17 cellular contexts compared by ENCODE assay signal in genomic region chr1:160836561-160836960, GRCh38. TPM values are rescaled to one million over a fixed set of nuclear protein-coding genes. Genes with fewer than 3 reads are reported as not detected.
A peak's percentile ranks its signal among the peaks of the same experiment; 100 is the strongest.
DNase-seq lines count a peak whose midpoint lies in the region; ATAC-seq, FAIRE-seq and TF ChIP-seq lines count a peak whose summit lies in the region.
"Had no signal": no experiment of that assay in that cellular context is flagged by ENCODE, and none has a peak within 500 bp of the region (broad histone marks: within the 10 kb centered on the region; RNA-seq: fewer than 3 reads in every experiment).

No MANE protein-coding gene starts in this region.

- no peak for ATAC-seq in activated naive CD8-positive, alpha-beta T cell treated with anti-CD3 and anti-CD28 coated beads, Interleukin-2, amount 10 ng/mL, durations not matched to agents 7 days and 5 days (ENCODE audit: low read depth)
- no peak for ATAC-seq in HG03039 (IDR thresholded peaks at IDR 0.05; ENCODE audit: unreplicated experiment)
- ATAC-seq: SK-N-SH treated with all-trans-retinoic acid at 6 μM for 48 hours had no signal

- TF ChIP-seq CTCF in NB4 (IDR thresholded peaks at IDR 0.05; ENCODE audit: low read depth, low read length), result no peak
- no peak for TF ChIP-seq CTCF in neural progenitor cell (IDR thresholded peaks at IDR 0.05)

- no peak overlapping the region for H3K27ac ChIP-seq in neural progenitor cell
- H3K27ac ChIP-seq: uterus had no signal

- H4K20me1 ChIP-seq in neural progenitor cell (ENCODE audit: low read depth), result no peaks in the 10 kb centered on the region

- no peaks in the 10 kb centered on the region for H3K79me2 ChIP-seq in neural progenitor cell (ENCODE audit: low read depth)

- no peaks in the 10 kb centered on the region for H3K27me3 Mint-ChIP-seq in activated naive CD8-positive, alpha-beta T cell treated with anti-CD3 and anti-CD28 coated beads, Interleukin-2, amount 10 ng/mL, durations not matched to agents 7 days and 5 days
- H3K27me3 Mint-ChIP-seq in neural progenitor cell (ENCODE audit: insufficient read depth, low read depth), result peaks cover 2% of the 10 kb centered on the region
- H3K27me3 Mint-ChIP-seq: dendritic cell treated with granulocyte-macrophage colony-stimulating factor and Interleukin-4, amounts not matched to agents 40 ng/mL and 50 ng/mL, for 4 days had no signal

- peaks cover 57% of the 10 kb centered on the region for H3K4me1 Mint-ChIP-seq in activated naive CD8-positive, alpha-beta T cell treated with anti-CD3 and anti-CD28 coated beads, Interleukin-2, amount 10 ng/mL, durations not matched to agents 7 days and 5 days
- H3K4me1 Mint-ChIP-seq in neural progenitor cell, result peaks cover 18% of the 10 kb centered on the region

- H3K27me3 ChIP-seq in neural progenitor cell, result no peaks in the 10 kb centered on the region
- H3K27me3 ChIP-seq: uterus had no signal

- no peak overlapping the region for H3K9ac ChIP-seq in neural progenitor cell

- no peak overlapping the region for H3K4me2 ChIP-seq in neural progenitor cell

- H3K27ac Mint-ChIP-seq in activated naive CD8-positive, alpha-beta T cell treated with anti-CD3 and anti-CD28 coated beads, Interleukin-2, amount 10 ng/mL, durations not matched to agents 7 days and 5 days, result peak overlapping the region; percentile 81
- H3K27ac Mint-ChIP-seq in neural progenitor cell, result peak overlapping the region; percentile 5
- H3K27ac Mint-ChIP-seq: dendritic cell treated with granulocyte-macrophage colony-stimulating factor and Interleukin-4, amounts not matched to agents 40 ng/mL and 50 ng/mL, for 4 days had no signal

- no peaks in the 10 kb centered on the region for H3K9me3 Mint-ChIP-seq in activated naive CD8-positive, alpha-beta T cell treated with anti-CD3 and anti-CD28 coated beads, Interleukin-2, amount 10 ng/mL, durations not matched to agents 7 days and 5 days
- no peaks in the 10 kb centered on the region for H3K9me3 Mint-ChIP-seq in neural progenitor cell
- H3K9me3 Mint-ChIP-seq: dendritic cell treated with granulocyte-macrophage colony-stimulating factor and Interleukin-4, amounts not matched to agents 40 ng/mL and 50 ng/mL, for 4 days had no signal

- H3K36me3 Mint-ChIP-seq in activated naive CD8-positive, alpha-beta T cell treated with anti-CD3 and anti-CD28 coated beads, Interleukin-2, amount 10 ng/mL, durations not matched to agents 7 days and 5 days, result peaks cover 5% of the 10 kb centered on the region
- no peaks in the 10 kb centered on the region for H3K36me3 Mint-ChIP-seq in neural progenitor cell

- peak; percentile 66 for DNase-seq in activated CD8-positive, alpha-beta memory T cell treated with anti-CD3 and anti-CD28 coated beads for 24 hours
- DNase-seq in activated CD8-positive, alpha-beta memory T cell treated with anti-CD3 and anti-CD28 coated beads, Interleukin-2, amount 50 U/mL, for 4 hours, result no peak
- peak; percentile 32 for DNase-seq in NB4 (ENCODE audit: low read depth)
- no peak for DNase-seq in activated naive CD8-positive, alpha-beta T cell treated with anti-CD3 and anti-CD28 coated beads, Interleukin-2, amount 10 ng/mL, durations not matched to agents 7 days and 5 days
- DNase-seq in neural progenitor cell (ENCODE audit: low spot score), result no peak
- DNase-seq in GM12892 (ENCODE audit: insufficient read length), result no peak
- no peak for DNase-seq in D341Med (ENCODE audit: low spot score)
- DNase-seq: activated CD4-positive, alpha-beta T cell treated with anti-CD3 and anti-CD28 coated beads, Interleukin-2, amount 50 U/mL, for 1 hour; amygdala; DMS79 treated with DMSO at 0.1 percent for 48 hours; mammary epithelial cell; NCI-H2171; stimulated activated CD8-positive, alpha-beta memory T cell treated with anti-CD3 and anti-CD28 coated beads, Interleukin-4, amount 100 ng/mL, for 48 hours; uterus had no signal

- H3K4me1 ChIP-seq in neural progenitor cell, result peaks cover 19% of the 10 kb centered on the region
- H3K4me1 ChIP-seq: uterus had no signal

- no peak for FAIRE-seq in GM12892 (lab: Jason Lieb, UNC)

- peak overlapping the region; percentile 57 for H3K4me3 Mint-ChIP-seq in activated naive CD8-positive, alpha-beta T cell treated with anti-CD3 and anti-CD28 coated beads, Interleukin-2, amount 10 ng/mL, durations not matched to agents 7 days and 5 days
- no peak overlapping the region for H3K4me3 Mint-ChIP-seq in neural progenitor cell
- H3K4me3 Mint-ChIP-seq: dendritic cell treated with granulocyte-macrophage colony-stimulating factor and Interleukin-4, amounts not matched to agents 40 ng/mL and 50 ng/mL, for 4 days had no signal

- POLR2A ChIA-PET in activated naive CD8-positive, alpha-beta T cell treated with anti-CD3 and anti-CD28 coated beads, Interleukin-2, amount 10 ng/mL, durations not matched to agents 7 days and 5 days (lab: Charles Lee), result interaction anchor here (1.0 to 4.1 kb wide), 11 partner anchors 13 to 154 kb away, joined by 3 to 25 read pairs (median 5); partner anchors contain the start of genes CD244, ITLN2 and LY9

- H3K36me3 ChIP-seq in neural progenitor cell, result no peaks in the 10 kb centered on the region
- H3K36me3 ChIP-seq: uterus had no signal

- H3K4me3 ChIP-seq in NB4 (ENCODE audit: low read depth, low read length) (no peak overlapping the region), neural progenitor cell (no peak overlapping the region)
- H3K4me3 ChIP-seq: uterus had no signal

- TF ChIP-seq POLR2A in NB4 (IDR thresholded peaks at IDR 0.05; ENCODE audit: extremely low read depth, insufficient read length), result no peak
- TF ChIP-seq POLR2A in GM12892 (IDR thresholded peaks at IDR 0.05; ENCODE audit: low read depth, low read length), result no peak

- H3K9me3 ChIP-seq in neural progenitor cell (ENCODE audit: low read depth), result no peaks in the 10 kb centered on the region
- H3K9me3 ChIP-seq: uterus had no signal

- no peak overlapping the region for H2AFZ ChIP-seq in neural progenitor cell (replicated peaks)

- peaks cover 4% of the 10 kb centered on the region for H3F3A ChIP-seq in neural progenitor cell (ENCODE audit: low read depth)

RNA-seq across cellular contexts. Expression of gene CD244, which starts 26.1 kb away (rescaled TPM):
- 1 to 10 TPM; 6.0 to 7.8 TPM for total RNA-seq in activated naive CD8-positive, alpha-beta T cell treated with anti-CD3 and anti-CD28 coated beads, Interleukin-2, amount 10 ng/mL, durations not matched to agents 7 days and 5 days
- not detected in 2 replicates for total RNA-seq in neural progenitor cell (ENCODE audit: low replicate concordance)
- polyA plus RNA-seq in GM12892 (2012; ENCODE audit: missing spikeins), result 1.3 TPM
- total RNA-seq: mammary epithelial cell had no signal
- polyA plus RNA-seq: mammary epithelial cell had no signal

RNA-seq across cellular contexts. Expression of gene LY9, which starts 40.6 kb away (rescaled TPM):
- 10 to 100 TPM; 70.9 to 73.6 TPM for total RNA-seq in activated naive CD8-positive, alpha-beta T cell treated with anti-CD3 and anti-CD28 coated beads, Interleukin-2, amount 10 ng/mL, durations not matched to agents 7 days and 5 days
- total RNA-seq in neural progenitor cell (ENCODE audit: low replicate concordance), result not detected in 2 replicates
- polyA plus RNA-seq in GM12892 (2012; ENCODE audit: missing spikeins), result 7.6 TPM
- total RNA-seq: mammary epithelial cell had no signal
- polyA plus RNA-seq: mammary epithelial cell had no signal

RNA-seq across cellular contexts. Expression of gene ITLN1, which starts 48.4 kb away (rescaled TPM):
- not detected for total RNA-seq in activated naive CD8-positive, alpha-beta T cell treated with anti-CD3 and anti-CD28 coated beads, Interleukin-2, amount 10 ng/mL, durations not matched to agents 7 days and 5 days
- not detected in 2 replicates for total RNA-seq in neural progenitor cell (ENCODE audit: low replicate concordance)
- polyA plus RNA-seq in GM12892 (2012; ENCODE audit: missing spikeins), result not detected
- total RNA-seq: mammary epithelial cell had no signal
- polyA plus RNA-seq: mammary epithelial cell had no signal

Comparison
In these comparisons a context has a peak if more than half of its experiments do, and no peak if none do; other contexts are left out.
1. DNase-seq: peak in activated CD8-positive, alpha-beta memory T cell treated with anti-CD3 and anti-CD28 coated beads for 24 hours (single experiment) and NB4 (single experiment); none in activated CD8-positive, alpha-beta memory T cell treated with anti-CD3 and anti-CD28 coated beads, Interleukin-2, amount 50 U/mL, for 4 hours (single experiment), activated naive CD8-positive, alpha-beta T cell treated with anti-CD3 and anti-CD28 coated beads, Interleukin-2, amount 10 ng/mL, durations not matched to agents 7 days and 5 days (single experiment), neural progenitor cell (single experiment), GM12892 (single experiment) and D341Med (single experiment).
2. RNA of gene LY9, which starts 40.6 kb away (total RNA-seq): 70.9 to 73.6 TPM in activated naive CD8-positive, alpha-beta T cell treated with anti-CD3 and anti-CD28 coated beads, Interleukin-2, amount 10 ng/mL, durations not matched to agents 7 days and 5 days; not detected in neural progenitor cell; every median in the first group is over 10 times any median in the second.